In genomic region chr2:85888020-85888744, GRCh38 we compare ENCODE assay signal across 8 cellular contexts. TPM values are rescaled to one million over a fixed set of nuclear protein-coding genes. Genes with fewer than 3 reads are reported as not detected.
DNase-seq lines count a peak whose midpoint lies in the region; ATAC-seq and TF ChIP-seq lines count a peak whose summit lies in the region.

No MANE protein-coding gene starts in this region.

- intact Hi-C loops in Right ventricle myocardium superior (cut with DNase I) (loop anchor here (5.0 kb wide), 1 partner anchor 194 kb away; no protein-coding TSS in a partner anchor), Right ventricle myocardium inferior (cut with DNase I) (loop anchor here (2.0 to 5.0 kb wide), 3 partner anchors 34 to 191 kb away; no protein-coding TSS in a partner anchor), PC-3 (cut with micrococcal nuclease) (loop anchor here (2.0 to 5.0 kb wide), 3 partner anchors 61 to 194 kb away; no protein-coding TSS in a partner anchor), left ventricle myocardium inferior (cut with micrococcal nuclease) (loop anchor here (10.0 kb wide), 1 partner anchor 53 kb away; no protein-coding TSS in a partner anchor), sciatic nerve (cut with DNase I) (loop anchor here (10.0 kb wide), 1 partner anchor 107 kb away; no protein-coding TSS in a partner anchor)

- no TSS peak for BruUV-seq in PC-3 (replicated peaks; lab: Mats Ljungman, UMichigan)

- H3K27ac ChIP-seq in PC-3 (ENCODE audit: low read length) (no peak overlapping the region), left ventricle myocardium inferior (replicated peaks) (peak overlapping the region; percentile 84)

- H3K9me3 ChIP-seq in PC-3 (ENCODE audit: low read length): no peaks in the 10 kb centered on the region
- no peaks in the 10 kb centered on the region for H3K9me3 ChIP-seq in left ventricle myocardium inferior (replicated peaks)

- ATAC-seq in Right ventricle myocardium superior (ENCODE audit: poor library complexity) (no peak), Right ventricle myocardium inferior (no peak), PC-3 (peak; percentile 5), sciatic nerve (peak; percentile 6)

- H3K9ac ChIP-seq in PC-3 (ENCODE audit: low read length): no peak overlapping the region

- no peaks in the 10 kb centered on the region for H4K20me1 ChIP-seq in PC-3 (ENCODE audit: low read length)

- POLR2A ChIA-PET in PC-3 (lab: Charles Lee; ENCODE audit: unreplicated experiment): no interaction called here

- CTCF ChIA-PET in PC-3 (lab: Charles Lee): no interaction called here

- H3K36me3 ChIP-seq in PC-3 (ENCODE audit: low read depth, low read length): no peaks in the 10 kb centered on the region
- no peaks in the 10 kb centered on the region for H3K36me3 ChIP-seq in left ventricle myocardium inferior

- in situ Hi-C loops in KBM-7 (cut with MboI; ENCODE audit: low pct_unique_long_range_greater_than_20kb, low sequenced_read_pairs): no loop called here

- H3K27me3 ChIP-seq in PC-3 (ENCODE audit: low read length) (no peaks in the 10 kb centered on the region), left ventricle myocardium inferior (ENCODE audit: low read depth) (peaks cover 20% of the 10 kb centered on the region)

- H3K79me2 ChIP-seq in PC-3 (ENCODE audit: low read length): no peaks in the 10 kb centered on the region

- H2AFZ ChIP-seq in PC-3 (ENCODE audit: low read length): peak overlapping the region; percentile 99

- DNase-seq in Right ventricle myocardium superior (peak; percentile 51), Right ventricle myocardium inferior (ENCODE audit: missing footprints) (no peak), PC-3 (no peak), left ventricle myocardium inferior (no peak), sciatic nerve (ENCODE audit: low spot score) (no peak), KBM-7 (no peak), NCI-H1436 treated with DMSO at 0.1 percent for 48 hours (lab: John Stamatoyannopoulos, UW) (no peak)
- DNase-seq in activated naive CD4-positive, alpha-beta T cell treated with anti-CD3 and anti-CD28 coated beads, Interleukin-2, amount 50 U/mL, for 16 hours: peak; percentile 45

- peak overlapping the region; percentile 98 for H3K4me2 ChIP-seq in PC-3 (ENCODE audit: low read length)

- peak overlapping the region; percentile 84 for H3K4me3 ChIP-seq in PC-3 (ENCODE audit: low read length)
- peak overlapping the region; percentile 89 for H3K4me3 ChIP-seq in left ventricle myocardium inferior

- TF ChIP-seq CTCF in PC-3 (conservative IDR thresholded peaks at IDR 0.05; ENCODE audit: low read depth, low read length) (no peak), left ventricle myocardium inferior (IDR thresholded peaks at IDR 0.05; ENCODE audit: borderline replicate concordance) (no peak)

- H3F3A ChIP-seq in PC-3 (ENCODE audit: low read length, unreplicated experiment): no peaks in the 10 kb centered on the region

- H3K9me2 ChIP-seq in PC-3 (replicated peaks; ENCODE audit: low read length): no peaks in the 10 kb centered on the region

- H3K4me1 ChIP-seq in PC-3 (ENCODE audit: insufficient read depth, low read length) (peaks cover 25% of the 10 kb centered on the region), left ventricle myocardium inferior (peaks cover 67% of the 10 kb centered on the region)

RNA-seq across cellular contexts. Expression of gene ST3GAL5, which starts 0.6 kb away (rescaled TPM):
- total RNA-seq in Right ventricle myocardium superior (5.0 TPM), Right ventricle myocardium inferior (6.8 TPM), PC-3 (2014; rRNA removed) (0.87 and 0.98 TPM in 2 replicates), left ventricle myocardium inferior (4.2 TPM), sciatic nerve (46.1 TPM)

Comparison
In these comparisons a context has a peak if more than half of its experiments do, and no peak if none do; other contexts are left out.
1. DNase-seq: peak in Right ventricle myocardium superior (single experiment) and activated naive CD4-positive, alpha-beta T cell treated with anti-CD3 and anti-CD28 coated beads, Interleukin-2, amount 50 U/mL, for 16 hours (single experiment); none in Right ventricle myocardium inferior (single experiment), PC-3 (single experiment), left ventricle myocardium inferior (single experiment), sciatic nerve (single experiment), KBM-7 (single experiment) and NCI-H1436 treated with DMSO at 0.1 percent for 48 hours (single experiment).
2. ATAC-seq: peak in PC-3 (single experiment) and sciatic nerve (single experiment); none in Right ventricle myocardium superior (single experiment) and Right ventricle myocardium inferior (single experiment).